In genomic region chr7:89661876-89662275, GRCh38 we compare ENCODE assay signal across 16 cellular contexts.
DNase-seq lines count a peak whose midpoint lies in the region; FAIRE-seq and TF ChIP-seq lines count a peak whose summit lies in the region.
"Had no signal": no experiment of that assay in that cellular context is flagged by ENCODE, and none has a peak within 500 bp of the region (broad histone marks: within the 10 kb centered on the region; RNA-seq: fewer than 3 reads in every experiment).

No MANE protein-coding gene starts in this region.

- CTCF ChIA-PET in mammary epithelial cell (lab: Charles Lee; ENCODE audit: low non-redundant PET), result no interaction called here

- H3K4me1 ChIP-seq in mammary epithelial cell (ENCODE audit: insufficient read depth, low read length) (no peaks in the 10 kb centered on the region), spleen (no peaks in the 10 kb centered on the region)
- H3K4me1 ChIP-seq: A549, BE2C, HAP-1 had no signal

- no peak overlapping the region for H3K9ac ChIP-seq in mammary epithelial cell (ENCODE audit: insufficient read depth, low read length)

- H3K27me3 ChIP-seq in mammary epithelial cell (ENCODE audit: insufficient read depth, low read length) (no peaks in the 10 kb centered on the region), spleen (replicated peaks in 1 of 7) (no peaks in the 10 kb centered on the region)
- H3K27me3 ChIP-seq: BE2C had no signal

- no peaks in the 10 kb centered on the region for H4K20me1 ChIP-seq in mammary epithelial cell (ENCODE audit: insufficient read depth, low read length)

- H3K4me3 ChIP-seq in epithelial cell of proximal tubule (ENCODE audit: low read depth, low read length) (no peak overlapping the region), mammary epithelial cell (replicated peaks in 1 of 3; ENCODE audit: insufficient read depth in 1 of 3, low read depth in 2 of 3, low read length in 3 of 3) (no peak overlapping the region), spleen (no peak overlapping the region)
- H3K4me3 ChIP-seq: A549, HAP-1 had no signal

- H3K9me3 ChIP-seq in mammary epithelial cell (replicated peaks; ENCODE audit: insufficient read depth, low read length), result no peaks in the 10 kb centered on the region
- H3K9me3 ChIP-seq in spleen, result peaks cover 0 to 5% (median 0%) of the 10 kb centered on the region in 8 donors
- H3K9me3 ChIP-seq: A549, BE2C, HAP-1 had no signal

- intact Hi-C loops in mammary epithelial cell (cut with micrococcal nuclease) (no loop called here), spleen (cut with DNase I; ENCODE audit: low total_unique reads) (no loop called here)

- no TSS peak for BruUV-seq in mammary epithelial cell (replicated peaks; lab: Mats Ljungman, UMichigan)

- no peaks in the 10 kb centered on the region for H3K79me2 ChIP-seq in mammary epithelial cell (ENCODE audit: insufficient read depth, low read length)

- no peak for TF ChIP-seq POLR2A in spleen (IDR thresholded peaks at IDR 0.05)

- TF ChIP-seq CTCF in epithelial cell of proximal tubule (conservative IDR thresholded peaks at IDR 0.05; ENCODE audit: low read depth, low read length) (no peak), mammary epithelial cell (conservative IDR thresholded peaks at IDR 0.05 in 1 of 2, IDR thresholded peaks at IDR 0.05 in 1 of 2; ENCODE audit: extremely low read depth in 1 of 2, insufficient read depth in 1 of 2, low read depth in 1 of 2, low read length in 2 of 2) (no peak), spleen (IDR thresholded peaks at IDR 0.05 in 8 of 11, conservative IDR thresholded peaks at IDR 0.05 in 3 of 11) (no peak)

- in situ Hi-C loops in mammary epithelial cell (cut with MboI; ENCODE audit: low sequenced_read_pairs in 2 of 2), result no loop called here

- dilution Hi-C loops in mammary epithelial cell (cut with HindIII; ENCODE audit: low sequenced_read_pairs), result no loop called here

- H3K36me3 ChIP-seq in mammary epithelial cell (ENCODE audit: insufficient read depth, low read length) (no peaks in the 10 kb centered on the region), spleen (no peaks in the 10 kb centered on the region)
- H3K36me3 ChIP-seq: BE2C, HAP-1 had no signal

- no peak for FAIRE-seq in RCC 7860 (lab: Jason Lieb, UNC)
- FAIRE-seq: A549, D721Med, H1 had no signal

- peak; percentile 81 for DNase-seq in NCI-H748 (lab: John Stamatoyannopoulos, UW; ENCODE audit: unreplicated experiment)
- peak; percentile 31 for DNase-seq in RCC 7860 (ENCODE audit: low spot score)
- DNase-seq in epithelial cell of proximal tubule (ENCODE audit: low read depth), result peak; percentile 13
- peak; percentile 50 for DNase-seq in renal cortical epithelial cell (ENCODE audit: low read depth)
- DNase-seq in NCI-H446 (lab: John Stamatoyannopoulos, UW), result no peak
- no peak for DNase-seq in mammary epithelial cell
- no peak for DNase-seq in spleen
- DNase-seq: BE2C; CD4-positive, alpha-beta memory T cell; DMS153; GF-D8 had no signal

- 76% methylated on average over 2 of the region's 2 CpGs for WGBS in mammary epithelial cell (ENCODE audit: low coverage, missing lambda C conversion rate)
- WGBS in spleen, 5 donors, result 64 to 97% (median 71%) methylated on average over 2 of the region's 2 CpGs

- no peak overlapping the region for H2AFZ ChIP-seq in mammary epithelial cell (ENCODE audit: low read depth, low read length)

- H3K27ac ChIP-seq in mammary epithelial cell (ENCODE audit: insufficient read depth, low read depth, low read length), result no peak overlapping the region
- H3K27ac ChIP-seq in spleen, result no peak overlapping the region
- H3K27ac ChIP-seq: A549, C4-2B had no signal

- no peak overlapping the region for H3K4me2 ChIP-seq in mammary epithelial cell (ENCODE audit: insufficient read depth, low read depth, low read length)
- H3K4me2 ChIP-seq: A549 had no signal

Comparison
In these comparisons a context has a peak if more than half of its experiments do, and no peak if none do; other contexts are left out.
1. DNase-seq: peak in NCI-H748 (single experiment), RCC 7860 (single experiment), epithelial cell of proximal tubule (single experiment) and renal cortical epithelial cell (single experiment); none in NCI-H446 (0 of 2), mammary epithelial cell (single experiment) and spleen (single experiment).